In the genomic region with DNA sequence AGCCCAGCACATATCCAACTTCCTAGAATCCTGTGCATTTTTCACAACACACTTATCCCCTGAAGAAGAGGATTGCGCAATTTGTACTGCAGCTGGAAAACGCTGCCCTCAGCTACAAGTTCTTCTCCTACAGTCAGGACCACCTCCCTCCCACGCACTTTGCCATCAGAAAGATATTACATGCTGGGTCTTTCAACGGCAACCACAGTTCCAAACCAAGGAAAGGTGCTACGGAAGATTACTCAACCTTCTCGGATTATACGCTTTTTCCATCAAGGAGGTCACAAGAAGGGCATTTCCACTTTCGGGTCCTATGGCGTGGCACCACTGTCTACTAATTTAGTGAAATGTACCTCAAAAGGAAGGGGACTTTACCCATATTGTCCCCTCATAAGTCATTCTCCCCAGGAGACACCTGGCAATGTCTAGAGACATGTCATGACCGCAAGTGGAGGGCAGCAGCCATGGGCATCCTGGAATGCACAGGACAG, we compare ENCODE assay signal across 13 cellular contexts. TPM values are rescaled to one million over a fixed set of nuclear protein-coding genes. Genes with fewer than 3 reads are reported as not detected.
DNase-seq lines count a peak whose midpoint lies in the region; ATAC-seq and TF ChIP-seq lines count a peak whose summit lies in the region.
"Had no signal": no experiment of that assay in that cellular context is flagged by ENCODE, and none has a peak within 500 bp of the region (broad histone marks: within the 10 kb centered on the region; RNA-seq: fewer than 3 reads in every experiment).

No MANE protein-coding gene starts in this region.

- H3K27ac Mint-ChIP-seq in activated T-cell treated with anti-CD3 and anti-CD28 coated beads, Interleukin-2, amount 50 U/mL, for 24 hours: peak overlapping the region; percentile 90
- no peak overlapping the region for H3K27ac Mint-ChIP-seq in Calu3 (ENCODE audit: unreplicated experiment)
- H3K27ac Mint-ChIP-seq: CD8-positive, alpha-beta T cell had no signal

- no peaks in the 10 kb centered on the region for H3K27me3 Mint-ChIP-seq in activated T-cell treated with anti-CD3 and anti-CD28 coated beads, Interleukin-2, amount 50 U/mL, for 24 hours
- H3K27me3 Mint-ChIP-seq in Calu3 (ENCODE audit: unreplicated experiment): no peaks in the 10 kb centered on the region

- H3K4me2 ChIP-seq in SK-N-SH: no peak overlapping the region

- H3K27me3 ChIP-seq in left lung (no peaks in the 10 kb centered on the region), SK-N-SH (ENCODE audit: insufficient read depth) (no peaks in the 10 kb centered on the region)
- H3K27me3 ChIP-seq: body of pancreas had no signal

- H4K20me1 ChIP-seq in SK-N-SH (ENCODE audit: insufficient read depth): peaks cover 100% of the 10 kb centered on the region

- peaks cover 0 to 38% of the 10 kb centered on the region in 2 donors for H3K36me3 ChIP-seq in left lung
- peaks cover 21 to 35% of the 10 kb centered on the region in 2 experiments for H3K36me3 ChIP-seq in SK-N-SH (replicated peaks in 1 of 2; ENCODE audit: control insufficient read depth in 1 of 2, insufficient read depth in 2 of 2, low read length in 1 of 2)

- H3F3A ChIP-seq in SK-N-SH (replicated peaks; ENCODE audit: insufficient read depth): no peaks in the 10 kb centered on the region

- intact Hi-C loops in left lung (cut with DNase I) (no loop called here), Calu3 (cut with micrococcal nuclease; ENCODE audit: unreplicated experiment) (no loop called here)

- TF ChIP-seq CTCF in left lung (IDR thresholded peaks at IDR 0.05): no peak
- no peak for TF ChIP-seq CTCF in Calu3 (IDR thresholded peaks at IDR 0.05; ENCODE audit: unreplicated experiment)
- TF ChIP-seq CTCF in SK-N-SH (IDR thresholded peaks at IDR 0.05): no peak

- ATAC-seq in left lung (peak; percentile 54), esophagus mucosa (no peak), HG03159 (IDR thresholded peaks at IDR 0.05; ENCODE audit: unreplicated experiment) (no peak)
- ATAC-seq: body of pancreas; CD8-positive, alpha-beta T cell had no signal

- H3K9ac ChIP-seq in SK-N-SH: no peak overlapping the region
- H3K9ac ChIP-seq: parathyroid adenoma had no signal

- DNase-seq in stimulated activated naive CD4-positive, alpha-beta T cell treated with Interleukin-2 at 50 U/mL for 16 hours (lab: John Stamatoyannopoulos, UW): peak; percentile 56
- DNase-seq in stimulated activated naive CD4-positive, alpha-beta T cell (lab: John Stamatoyannopoulos, UW): no peak
- no peak for DNase-seq in activated T-cell treated with anti-CD3 and anti-CD28 coated beads, Interleukin-2, amount 50 U/mL, for 24 hours
- DNase-seq in left lung (no peak), Calu3 (no peak), SK-N-SH (no peak)
- DNase-seq: CD8-positive, alpha-beta T cell; NCI-H1048 had no signal

- H3K9me3 ChIP-seq in left lung (no peaks in the 10 kb centered on the region), SK-N-SH (no peaks in the 10 kb centered on the region)
- H3K9me3 ChIP-seq: body of pancreas had no signal

- 97% methylated on average over 10 of the region's 10 CpGs for WGBS in SK-N-SH (ENCODE audit: low lambda C conversion rate)

- H3K4me1 ChIP-seq in left lung (peaks cover 6 to 19% of the 10 kb centered on the region in 2 donors), SK-N-SH (ENCODE audit: control insufficient read depth in 1 of 2, insufficient read depth in 2 of 2, low read depth in 1 of 2, low read length in 1 of 2) (no peaks in the 10 kb centered on the region; a peak in 1 of 4 replicates)

- no TSS peak for BruUV-seq in Calu3 (replicated peaks; lab: Mats Ljungman, UMichigan)

- POLR2A ChIA-PET in SK-N-SH (lab: Yijun Ruan, JAX): no interaction called here

- H3K9me2 ChIP-seq in SK-N-SH: no peaks in the 10 kb centered on the region

- CTCF ChIA-PET in Calu3 (lab: Charles Lee) (no interaction called here), SK-N-SH (lab: Yijun Ruan, JAX) (interaction anchor here (0.6 to 1.4 kb wide), 4 partner anchors 8 to 80 kb away, joined by 3 to 5 read pairs (median 4); no protein-coding TSS in a partner anchor)

- H3K27ac ChIP-seq in left lung (no peak overlapping the region), SK-N-SH (ENCODE audit: low read depth in 2 of 2, low read length in 1 of 2) (no peak overlapping the region)
- H3K27ac ChIP-seq: body of pancreas, parathyroid adenoma had no signal

- no peak overlapping the region for H3K4me3 Mint-ChIP-seq in activated T-cell treated with anti-CD3 and anti-CD28 coated beads, Interleukin-2, amount 50 U/mL, for 24 hours
- H3K4me3 Mint-ChIP-seq in Calu3 (ENCODE audit: low read depth, unreplicated experiment): no peak overlapping the region
- H3K4me3 Mint-ChIP-seq: CD8-positive, alpha-beta T cell had no signal

- H3K4me1 Mint-ChIP-seq in activated T-cell treated with anti-CD3 and anti-CD28 coated beads, Interleukin-2, amount 50 U/mL, for 24 hours (ENCODE audit: low read depth): peaks cover 74% of the 10 kb centered on the region
- H3K4me1 Mint-ChIP-seq in Calu3 (ENCODE audit: low read depth, unreplicated experiment): peaks cover 10% of the 10 kb centered on the region

- peaks cover 69% of the 10 kb centered on the region for H3K36me3 Mint-ChIP-seq in activated T-cell treated with anti-CD3 and anti-CD28 coated beads, Interleukin-2, amount 50 U/mL, for 24 hours (ENCODE audit: low read depth)
- peaks cover 43% of the 10 kb centered on the region for H3K36me3 Mint-ChIP-seq in Calu3 (ENCODE audit: insufficient read depth, unreplicated experiment)

- TF ChIP-seq RAD21 in SK-N-SH (IDR thresholded peaks at IDR 0.05; ENCODE audit: low read length): no peak

- no peak for TF ChIP-seq EP300 in SK-N-SH (IDR thresholded peaks at IDR 0.05; ENCODE audit: borderline replicate concordance in 1 of 2, low read depth in 1 of 2, low read length in 1 of 2)

- H3K79me2 ChIP-seq in SK-N-SH (ENCODE audit: insufficient read depth): peaks cover 100% of the 10 kb centered on the region

- no peak overlapping the region for H2AFZ ChIP-seq in SK-N-SH (ENCODE audit: low read depth)
- H2AFZ ChIP-seq: parathyroid adenoma had no signal

- H3K9me3 Mint-ChIP-seq in activated T-cell treated with anti-CD3 and anti-CD28 coated beads, Interleukin-2, amount 50 U/mL, for 24 hours: no peaks in the 10 kb centered on the region
- no peaks in the 10 kb centered on the region for H3K9me3 Mint-ChIP-seq in Calu3 (ENCODE audit: low read depth, unreplicated experiment)
- H3K9me3 Mint-ChIP-seq: CD8-positive, alpha-beta T cell had no signal

- no peak overlapping the region for H3K4me3 ChIP-seq in left lung
- H3K4me3 ChIP-seq in SK-N-SH (ENCODE audit: low read depth in 2 of 2, low read length in 1 of 2): no peak overlapping the region
- H3K4me3 ChIP-seq: body of pancreas had no signal

TF ChIP-seq in SK-N-SH, 30 proteins besides CTCF, POLR2A, EP300 and RAD21:
- TF ChIP-seq RXRA (IDR thresholded peaks at IDR 0.05; ENCODE audit: borderline replicate concordance, low read depth): no peak

RNA-seq across cellular contexts. Expression of gene USP7, which starts 35.2 kb away (rescaled TPM):
- total RNA-seq in left lung: 10 to 100 TPM; 70.4 to 98.4 TPM
- total RNA-seq in Calu3 (2022): 126 and 165 TPM in 2 replicates
- 87.3 TPM for total RNA-seq in esophagus mucosa
- 8.4 and 8.6 TPM in 2 replicates for polyA plus RNA-seq in SK-N-SH (2012; rRNA removed)
- polyA plus RNA-seq in SK-N-SH (2012; cell fraction: cytosol; rRNA removed): 11.0 and 13.7 TPM in 2 replicates
- 24.5 and 33.7 TPM in 2 replicates for polyA plus RNA-seq in SK-N-SH (2012; cell fraction: nucleus; rRNA removed)

RNA-seq across cellular contexts. Expression of gene LITAFD, which starts 46.4 kb away (rescaled TPM):
- not detected for total RNA-seq in left lung
- total RNA-seq in Calu3 (2022): not detected in 2 replicates
- total RNA-seq in esophagus mucosa: not detected
- not detected in 2 replicates for polyA plus RNA-seq in SK-N-SH (2012; rRNA removed)
- polyA plus RNA-seq in SK-N-SH (2012; cell fraction: cytosol; rRNA removed): not detected in 2 replicates
- not detected in 2 replicates for polyA plus RNA-seq in SK-N-SH (2012; cell fraction: nucleus; rRNA removed)
- total RNA-seq: body of pancreas; CD8-positive, alpha-beta T cell; epithelial cell of proximal tubule had no signal

RNA-seq across cellular contexts. Expression of gene CARHSP1, which starts 59.7 kb away (rescaled TPM):
- total RNA-seq in left lung (10 to 100 TPM; 74.0 to 96.0 TPM), Calu3 (2022) (89.2 and 104 TPM in 2 replicates), esophagus mucosa (161 TPM)
- polyA plus RNA-seq in SK-N-SH (2012; rRNA removed): 60.6 and 93.6 TPM in 2 replicates
- polyA plus RNA-seq in SK-N-SH (2012; cell fraction: cytosol; rRNA removed): 41.7 and 53.3 TPM in 2 replicates
- polyA plus RNA-seq in SK-N-SH (2012; cell fraction: nucleus; rRNA removed): 56.6 and 82.5 TPM in 2 replicates
